In genomic region chr18:51051105-51051712, GRCh38 we compare ENCODE assay signal across 8 cellular contexts. TPM values are rescaled to one million over a fixed set of nuclear protein-coding genes. Genes with fewer than 3 reads are reported as not detected.
DNase-seq lines count a peak whose midpoint lies in the region; ATAC-seq and TF ChIP-seq lines count a peak whose summit lies in the region.

No MANE protein-coding gene starts in this region.

- POLR2A ChIA-PET in naive thymus-derived CD4-positive, alpha-beta T cell (lab: Charles Lee), result interaction anchor here (0.6 to 1.2 kb wide), 3 partner anchors 22 to 85 kb away, joined by 3 to 5 read pairs (median 4); partner anchors contain the start of gene SMAD4

- no peak for DNase-seq in activated T-cell treated with anti-CD3 and anti-CD28 coated beads, Interleukin-2, amount 50 U/mL, for 24 hours
- no peak for DNase-seq in activated T-cell treated with anti-CD3 and anti-CD28 coated beads, Interleukin-2, amount 50 U/mL, for 48 hours
- peak; percentile 5 for DNase-seq in SIG-M5 (lab: John Stamatoyannopoulos, UW)
- no peak for DNase-seq in endodermal cell
- peak in 7 of 9 donors; percentile 47 to 71 (median 62) for DNase-seq in naive thymus-derived CD4-positive, alpha-beta T cell
- DNase-seq in posterior vena cava (ENCODE audit: low spot score), result no peak

- peaks cover 76% of the 10 kb centered on the region for H3K36me3 Mint-ChIP-seq in activated T-cell treated with anti-CD3 and anti-CD28 coated beads, Interleukin-2, amount 50 U/mL, for 24 hours (ENCODE audit: low read depth)
- H3K36me3 Mint-ChIP-seq in endodermal cell (ENCODE audit: low read depth), result peaks cover 52% of the 10 kb centered on the region
- peaks cover 0 to 19% (median 10%) of the 10 kb centered on the region in 5 donors for H3K36me3 Mint-ChIP-seq in naive thymus-derived CD4-positive, alpha-beta T cell

- no peaks in the 10 kb centered on the region for H3K4me1 ChIP-seq in endodermal cell (ENCODE audit: control insufficient read depth, insufficient read depth, low read length)
- H3K4me1 ChIP-seq in naive thymus-derived CD4-positive, alpha-beta T cell (ENCODE audit: control insufficient read depth in 2 of 2, insufficient read depth in 2 of 2, low read length in 2 of 2), result peaks cover 8% of the 10 kb centered on the region in 2 donors

- no peaks in the 10 kb centered on the region for H3K27me3 ChIP-seq in endodermal cell (ENCODE audit: control insufficient read depth, insufficient read depth, low read length, poor library complexity, severe bottlenecking)
- no peaks in the 10 kb centered on the region for H3K27me3 ChIP-seq in naive thymus-derived CD4-positive, alpha-beta T cell (ENCODE audit: control insufficient read depth in 2 of 2, insufficient read depth in 2 of 2, low read length in 2 of 2)

- 56% methylated on average over 2 of the region's 2 CpGs; no CpG with 5 or more reads in 1 of the 2 experiments for WGBS in endodermal cell (ENCODE audit: insufficient coverage in 1 of 2, insufficient read length in 1 of 2), 2 experiments

- H3K9me3 Mint-ChIP-seq in activated T-cell treated with anti-CD3 and anti-CD28 coated beads, Interleukin-2, amount 50 U/mL, for 24 hours, result no peaks in the 10 kb centered on the region
- no peaks in the 10 kb centered on the region for H3K9me3 Mint-ChIP-seq in endodermal cell
- no peaks in the 10 kb centered on the region for H3K9me3 Mint-ChIP-seq in naive thymus-derived CD4-positive, alpha-beta T cell

- H3K27me3 Mint-ChIP-seq in activated T-cell treated with anti-CD3 and anti-CD28 coated beads, Interleukin-2, amount 50 U/mL, for 24 hours, result no peaks in the 10 kb centered on the region
- H3K27me3 Mint-ChIP-seq in endodermal cell (ENCODE audit: insufficient read depth), result no peaks in the 10 kb centered on the region
- no peaks in the 10 kb centered on the region for H3K27me3 Mint-ChIP-seq in naive thymus-derived CD4-positive, alpha-beta T cell

- H3K9ac ChIP-seq in endodermal cell (ENCODE audit: extremely low read depth, low read length, poor library complexity, severe bottlenecking), result no peak overlapping the region

- intact Hi-C loops in naive thymus-derived CD4-positive, alpha-beta T cell (cut with micrococcal nuclease), result loop anchor here (1.0 to 5.0 kb wide), 8 partner anchors 21 to 231 kb away; partner anchors contain the start of genes ELAC1 (in 2 of the 2), ME2 (in 2 of the 2), MRO (in 2 of the 2) and SMAD4 (in 2 of the 2)
- intact Hi-C loops in posterior vena cava (cut with DNase I), result no loop called here

- no peak overlapping the region for H3K27ac ChIP-seq in endodermal cell (ENCODE audit: low read depth, low read length)
- no peak overlapping the region for H3K27ac ChIP-seq in naive thymus-derived CD4-positive, alpha-beta T cell (ENCODE audit: low read depth, low read length)

- no peak overlapping the region for H3K4me3 Mint-ChIP-seq in activated T-cell treated with anti-CD3 and anti-CD28 coated beads, Interleukin-2, amount 50 U/mL, for 24 hours
- H3K4me3 Mint-ChIP-seq in endodermal cell, result no peak overlapping the region
- H3K4me3 Mint-ChIP-seq in naive thymus-derived CD4-positive, alpha-beta T cell, result no peak overlapping the region

- peak overlapping the region; percentile 58 for H3K27ac Mint-ChIP-seq in activated T-cell treated with anti-CD3 and anti-CD28 coated beads, Interleukin-2, amount 50 U/mL, for 24 hours
- no peak overlapping the region for H3K27ac Mint-ChIP-seq in endodermal cell
- peak overlapping the region in 8 of 9 donors; percentile 3 to 80 (median 36) for H3K27ac Mint-ChIP-seq in naive thymus-derived CD4-positive, alpha-beta T cell

- peaks cover 81% of the 10 kb centered on the region for H3K36me3 ChIP-seq in endodermal cell (ENCODE audit: control insufficient read depth, insufficient read depth, low read length)
- peaks cover 3 to 28% (median 17%) of the 10 kb centered on the region in 3 experiments for H3K36me3 ChIP-seq in naive thymus-derived CD4-positive, alpha-beta T cell (ENCODE audit: control insufficient read depth in 2 of 3, insufficient read depth in 3 of 3, low read length in 3 of 3)

- no peaks in the 10 kb centered on the region for H3K9me3 ChIP-seq in endodermal cell (ENCODE audit: control insufficient read depth, low read length)
- no peaks in the 10 kb centered on the region for H3K9me3 ChIP-seq in naive thymus-derived CD4-positive, alpha-beta T cell (ENCODE audit: control insufficient read depth in 2 of 3, low read length in 3 of 3)

- peak; percentile 86 for TF ChIP-seq CTCF in LNCAP (IDR thresholded peaks at IDR 0.05)
- TF ChIP-seq CTCF in endodermal cell (conservative IDR thresholded peaks at IDR 0.05), result peak; percentile 96

- peak; percentile 76 for ATAC-seq in GM21717 (IDR thresholded peaks at IDR 0.05; ENCODE audit: unreplicated experiment)
- ATAC-seq in naive thymus-derived CD4-positive, alpha-beta T cell, result peak; percentile 95

- H3K4me3 ChIP-seq in endodermal cell (ENCODE audit: low read length), result no peak overlapping the region
- H3K4me3 ChIP-seq in naive thymus-derived CD4-positive, alpha-beta T cell (ENCODE audit: low read length), result no peak overlapping the region

- CTCF ChIA-PET in naive thymus-derived CD4-positive, alpha-beta T cell (lab: Charles Lee), result interaction anchor here (0.6 to 2.2 kb wide), 13 partner anchors 9 to 235 kb away, joined by 3 to 17 read pairs (median 6); partner anchors contain the start of gene SMAD4

- peaks cover 43% of the 10 kb centered on the region for H3K4me1 Mint-ChIP-seq in activated T-cell treated with anti-CD3 and anti-CD28 coated beads, Interleukin-2, amount 50 U/mL, for 24 hours (ENCODE audit: low read depth)
- peaks cover 32% of the 10 kb centered on the region for H3K4me1 Mint-ChIP-seq in endodermal cell
- peaks cover 17 to 55% (median 42%) of the 10 kb centered on the region in 7 donors for H3K4me1 Mint-ChIP-seq in naive thymus-derived CD4-positive, alpha-beta T cell

RNA-seq across cellular contexts. Expression of gene SMAD4, which starts 21.2 kb away (rescaled TPM):
- total RNA-seq in endodermal cell (100 to 1,000 TPM; 132 to 133 TPM), posterior vena cava (100 to 1,000 TPM; 104 to 122 TPM)
- polyA plus RNA-seq in endodermal cell (2013, experiment 1 of 2), result 136 TPM
- polyA plus RNA-seq in endodermal cell (2013, experiment 2 of 2), result 130 TPM
- total RNA-seq in naive thymus-derived CD4-positive, alpha-beta T cell, result 100 to 1,000 TPM in 2 of 5 experiments, 10 to 100 TPM in 3; 82.5 to 170 (median 92.5) TPM
- polyA plus RNA-seq in naive thymus-derived CD4-positive, alpha-beta T cell, result 10 to 100 TPM; 70.8 to 94.9 TPM

Comparison
In these comparisons a context has a peak if more than half of its experiments do, and no peak if none do; other contexts are left out.
1. DNase-seq: peak in SIG-M5 (single experiment) and naive thymus-derived CD4-positive, alpha-beta T cell (7 of 9); none in activated T-cell treated with anti-CD3 and anti-CD28 coated beads, Interleukin-2, amount 50 U/mL, for 24 hours (single experiment), activated T-cell treated with anti-CD3 and anti-CD28 coated beads, Interleukin-2, amount 50 U/mL, for 48 hours (0 of 2), endodermal cell (single experiment) and posterior vena cava (single experiment).
2. intact Hi-C loops: an anchor here in naive thymus-derived CD4-positive, alpha-beta T cell (1.0 to 5.0 kb wide); none called in posterior vena cava.